In genomic region chr2:17188726-17189125, GRCh38 we compare ENCODE assay signal across 32 cellular contexts.
"Had no signal": no experiment of that assay in that cellular context is flagged by ENCODE, and none has a peak within 500 bp of the region (broad histone marks: within the 10 kb centered on the region; RNA-seq: fewer than 3 reads in every experiment).

No MANE protein-coding gene starts in this region.

- ATAC-seq: activated naive CD4-positive, alpha-beta T cell treated with anti-CD3 and anti-CD28 coated beads, Interleukin-2, amount 50 U/mL, for 72 hours; activated naive CD8-positive, alpha-beta T cell treated with anti-CD3 and anti-CD28 coated beads, Interleukin-2, amount 50 U/mL, for 24 hours; activated T-cell treated with anti-CD3 and anti-CD28 coated beads, Interleukin-2, amount 50 U/mL, for 4 hours; activated T-cell treated with anti-CD3 and anti-CD28 coated beads, Interleukin-2, amount 50 U/mL, for 72 hours; activated T-helper 17 cell treated with anti-CD3 and anti-CD28 coated beads, Interleukin-2, amount 50 U/mL, for 72 hours; body of pancreas had no signal

- H3K4me3 ChIP-seq: adrenal gland, ascending aorta, body of pancreas, breast epithelium, cardiac muscle cell had no signal

- H3K36me3 ChIP-seq: adrenal gland, ascending aorta, brain microvascular endothelial cell, breast epithelium, cardiac muscle cell had no signal

- H3K9me3 ChIP-seq: adrenal gland, ascending aorta, body of pancreas, breast epithelium had no signal

- H3K27me3 ChIP-seq: adrenal gland, ascending aorta, body of pancreas, brain microvascular endothelial cell, breast epithelium, cardiac muscle cell had no signal

- H3K4me1 ChIP-seq: adrenal gland, ascending aorta, body of pancreas, breast epithelium had no signal

- DNase-seq: activated effector memory CD4-positive, alpha-beta T cell treated with anti-CD3 and anti-CD28 coated beads, Interleukin-2, amount 50 U/mL, for 16 hours; activated effector memory CD4-positive, alpha-beta T cell treated with Interleukin-2 at 50 U/mL for 16 hours; activated gamma-delta T cell; activated gamma-delta T cell treated with Interleukin-2 at 50 U/mL for 16 hours; activated naive CD4-positive, alpha-beta T cell; activated naive CD4-positive, alpha-beta T cell treated with anti-CD3 and anti-CD28 coated beads for 36 hours; activated naive CD4-positive, alpha-beta T cell treated with anti-CD3 and anti-CD28 coated beads, Interleukin-2, amount 10 ng/mL, durations not matched to agents 7 days and 5 days; activated naive CD4-positive, alpha-beta T cell treated with anti-CD3 and anti-CD28 coated beads, Interleukin-2, amount 50 U/mL, for 16 hours; activated naive CD4-positive, alpha-beta T cell treated with Interleukin-2 at 50 U/mL for 16 hours; activated naive CD8-positive, alpha-beta T cell treated with anti-CD3 and anti-CD28 coated beads for 36 hours; activated naive CD8-positive, alpha-beta T cell treated with anti-CD3 and anti-CD28 coated beads, Interleukin-2, amount 10 ng/mL, durations not matched to agents 7 days and 5 days; activated naive CD8-positive, alpha-beta T cell treated with anti-CD3 and anti-CD28 coated beads, Interleukin-2, amount 50 U/mL, for 24 hours; activated T-cell treated with anti-CD3 and anti-CD28 coated beads, Interleukin-2, amount 50 U/mL, for 1 hour; activated T-cell treated with anti-CD3 and anti-CD28 coated beads, Interleukin-2, amount 50 U/mL, for 24 hours; activated T-cell treated with anti-CD3 and anti-CD28 coated beads, Interleukin-2, amount 50 U/mL, for 4 hours; activated T-cell treated with anti-CD3 and anti-CD28 coated beads, Interleukin-2, amount 50 U/mL, for 48 hours; activated T-cell treated with anti-CD3 and anti-CD28 coated beads, Interleukin-2, amount 50 U/mL, for 72 hours; adrenal gland; amniotic stem cell; amygdala; anterior cingulate cortex; aorta; body of pancreas; brain microvascular endothelial cell; caudate nucleus; central memory CD4-positive, alpha-beta T cell; cerebellar nuclear complex had no signal

- H3K27ac ChIP-seq: adrenal gland, ascending aorta, body of pancreas, brain microvascular endothelial cell, breast epithelium, cardiac muscle cell had no signal
